23 cellular contexts compared by ENCODE assay signal in the genomic region with DNA sequence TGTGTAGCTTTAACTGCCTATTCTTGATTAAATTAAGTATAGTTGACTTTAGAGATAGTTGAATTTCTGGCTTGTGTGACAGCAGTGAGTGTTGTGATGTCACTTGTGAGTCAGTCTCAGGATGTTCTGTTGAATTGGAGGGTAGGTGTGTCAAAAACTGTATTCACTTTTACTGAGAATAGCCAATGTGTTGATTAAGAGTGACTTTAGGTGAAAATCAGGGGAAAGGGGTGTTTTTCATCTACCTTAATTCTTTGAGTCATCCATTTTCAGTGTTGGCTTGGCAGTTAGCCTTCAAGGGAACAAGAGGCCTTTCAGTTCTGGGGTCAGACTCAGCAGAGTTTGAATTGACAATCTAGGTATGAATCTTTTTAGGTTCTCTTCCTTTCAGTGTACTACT.
DNase-seq lines count a peak whose midpoint lies in the region; ATAC-seq lines count a peak whose summit lies in the region.
"Had no signal": no experiment of that assay in that cellular context is flagged by ENCODE, and none has a peak within 500 bp of the region (broad histone marks: within the 10 kb centered on the region; RNA-seq: fewer than 3 reads in every experiment).

No MANE protein-coding gene starts in this region.

- no peaks in the 10 kb centered on the region for H3K9me3 Mint-ChIP-seq in activated T-cell treated with anti-CD3 and anti-CD28 coated beads, Interleukin-2, amount 50 U/mL, for 72 hours
- H3K9me3 Mint-ChIP-seq in activated T-helper 17 cell treated with anti-CD3 and anti-CD28 coated beads, Interleukin-2, amount 50 U/mL, for 72 hours: no peaks in the 10 kb centered on the region
- H3K9me3 Mint-ChIP-seq in stimulated activated effector memory CD8-positive, alpha-beta T cell treated with anti-CD3 and anti-CD28 coated beads, Interleukin-12 subunit alpha, Interleukin-12 subunit beta, amount 100 ng/mL, for 72 hours: no peaks in the 10 kb centered on the region
- H3K9me3 Mint-ChIP-seq: effector memory CD8-positive, alpha-beta T cell; mesothelial cell of epicardium; stimulated activated naive B cell treated with anti-CD40 and anti-IgM and Interleukin-4, amounts not matched to agents 10 μg/mL and 1 μg/mL and 100 μg/mL, for 72 hours had no signal

- peaks cover 4 to 9% of the 10 kb centered on the region in 2 donors for H3K36me3 Mint-ChIP-seq in activated T-cell treated with anti-CD3 and anti-CD28 coated beads, Interleukin-2, amount 50 U/mL, for 72 hours (ENCODE audit: insufficient read depth in 2 of 2)
- H3K36me3 Mint-ChIP-seq in activated T-helper 17 cell treated with anti-CD3 and anti-CD28 coated beads, Interleukin-2, amount 50 U/mL, for 72 hours (ENCODE audit: low read depth): peaks cover 62% of the 10 kb centered on the region
- peaks cover 67% of the 10 kb centered on the region for H3K36me3 Mint-ChIP-seq in stimulated activated effector memory CD8-positive, alpha-beta T cell treated with anti-CD3 and anti-CD28 coated beads, Interleukin-12 subunit alpha, Interleukin-12 subunit beta, amount 100 ng/mL, for 72 hours

- H3K27ac Mint-ChIP-seq in activated T-cell treated with anti-CD3 and anti-CD28 coated beads, Interleukin-2, amount 50 U/mL, for 72 hours: peak overlapping the region; percentile 69
- H3K27ac Mint-ChIP-seq in activated T-helper 17 cell treated with anti-CD3 and anti-CD28 coated beads, Interleukin-2, amount 50 U/mL, for 72 hours: peak overlapping the region; percentile 25
- H3K27ac Mint-ChIP-seq in stimulated activated effector memory CD8-positive, alpha-beta T cell treated with anti-CD3 and anti-CD28 coated beads, Interleukin-12 subunit alpha, Interleukin-12 subunit beta, amount 100 ng/mL, for 72 hours: peak overlapping the region; percentile 52
- H3K27ac Mint-ChIP-seq: mesothelial cell of epicardium; stimulated activated naive B cell treated with anti-CD40 and anti-IgM and Interleukin-4, amounts not matched to agents 10 μg/mL and 1 μg/mL and 100 μg/mL, for 72 hours had no signal

- peak overlapping the region in 1 of 2 donors; percentile 46 for H3K4me3 Mint-ChIP-seq in activated T-cell treated with anti-CD3 and anti-CD28 coated beads, Interleukin-2, amount 50 U/mL, for 72 hours
- H3K4me3 Mint-ChIP-seq in activated T-helper 17 cell treated with anti-CD3 and anti-CD28 coated beads, Interleukin-2, amount 50 U/mL, for 72 hours: peak overlapping the region; percentile 28
- H3K4me3 Mint-ChIP-seq in stimulated activated effector memory CD8-positive, alpha-beta T cell treated with anti-CD3 and anti-CD28 coated beads, Interleukin-12 subunit alpha, Interleukin-12 subunit beta, amount 100 ng/mL, for 72 hours: no peak overlapping the region
- H3K4me3 Mint-ChIP-seq: effector memory CD8-positive, alpha-beta T cell; mesothelial cell of epicardium; stimulated activated naive B cell treated with anti-CD40 and anti-IgM and Interleukin-4, amounts not matched to agents 10 μg/mL and 1 μg/mL and 100 μg/mL, for 72 hours had no signal

- H3K27me3 Mint-ChIP-seq in activated T-cell treated with anti-CD3 and anti-CD28 coated beads, Interleukin-2, amount 50 U/mL, for 72 hours (ENCODE audit: low read depth): no peaks in the 10 kb centered on the region
- no peaks in the 10 kb centered on the region for H3K27me3 Mint-ChIP-seq in activated T-helper 17 cell treated with anti-CD3 and anti-CD28 coated beads, Interleukin-2, amount 50 U/mL, for 72 hours
- H3K27me3 Mint-ChIP-seq: effector memory CD8-positive, alpha-beta T cell; naive thymus-derived CD8-positive, alpha-beta T cell; stimulated activated naive B cell treated with anti-CD40 and anti-IgM and Interleukin-4, amounts not matched to agents 10 μg/mL and 1 μg/mL and 100 μg/mL, for 72 hours had no signal

- peak in 1 of 2 donors; percentile 19 for DNase-seq in activated T-cell treated with anti-CD3 and anti-CD28 coated beads, Interleukin-2, amount 50 U/mL, for 72 hours
- DNase-seq in activated T-cell treated with anti-CD3 and anti-CD28 coated beads for 4 hours (no peak), HT1080 (ENCODE audit: low read depth) (peak; percentile 8), NCI-H2196 treated with DMSO at 0.1 percent for 48 hours (lab: John Stamatoyannopoulos, UW; ENCODE audit: unreplicated experiment) (no peak), DMS153 (lab: John Stamatoyannopoulos, UW) (no peak)
- DNase-seq in stimulated activated effector memory CD8-positive, alpha-beta T cell treated with anti-CD3 and anti-CD28 coated beads, Interleukin-12 subunit alpha, Interleukin-12 subunit beta, amount 100 ng/mL, for 72 hours (ENCODE audit: low spot score in 2 of 2): no peak
- DNase-seq: adrenal gland; C1 segment of cervical spinal cord; effector memory CD8-positive, alpha-beta T cell; gastrocnemius medialis; H7; hypothalamus; left ventricle myocardium superior; naive thymus-derived CD8-positive, alpha-beta T cell; NCI-H524 treated with DMSO at 0.1 percent for 48 hours; occipital lobe; Peyer's patch; SJCRH30; stimulated activated CD4-positive, alpha-beta T cell treated with anti-CD3 and anti-CD28 coated beads, Interleukin-4, amount 100 ng/mL, for 1 hour; stimulated activated naive B cell treated with anti-CD40 and anti-IgM and Interleukin-4, amounts not matched to agents 10 μg/mL and 1 μg/mL and 100 μg/mL, for 72 hours had no signal

- peak; percentile 86 to 91 for ATAC-seq in activated T-cell treated with anti-CD3 and anti-CD28 coated beads, Interleukin-2, amount 50 U/mL, for 72 hours (replicated peaks in 1 of 2)
- peak; percentile 80 for ATAC-seq in activated T-helper 17 cell treated with anti-CD3 and anti-CD28 coated beads, Interleukin-2, amount 50 U/mL, for 72 hours (replicated peaks)
- peak; percentile 92 for ATAC-seq in stimulated activated effector memory CD8-positive, alpha-beta T cell treated with anti-CD3 and anti-CD28 coated beads, Interleukin-12 subunit alpha, Interleukin-12 subunit beta, amount 100 ng/mL, for 72 hours
- ATAC-seq: effector memory CD8-positive, alpha-beta T cell; esophagus mucosa; gastrocnemius medialis; left ventricle myocardium superior; naive thymus-derived CD8-positive, alpha-beta T cell; stimulated activated naive B cell treated with anti-CD40 and anti-IgM and Interleukin-4, amounts not matched to agents 10 μg/mL and 1 μg/mL and 100 μg/mL, for 72 hours had no signal

- peaks cover 47% of the 10 kb centered on the region for H3K4me1 Mint-ChIP-seq in activated T-cell treated with anti-CD3 and anti-CD28 coated beads, Interleukin-2, amount 50 U/mL, for 72 hours (ENCODE audit: low read depth)
- peaks cover 44% of the 10 kb centered on the region for H3K4me1 Mint-ChIP-seq in activated T-helper 17 cell treated with anti-CD3 and anti-CD28 coated beads, Interleukin-2, amount 50 U/mL, for 72 hours
- peaks cover 41% of the 10 kb centered on the region for H3K4me1 Mint-ChIP-seq in stimulated activated effector memory CD8-positive, alpha-beta T cell treated with anti-CD3 and anti-CD28 coated beads, Interleukin-12 subunit alpha, Interleukin-12 subunit beta, amount 100 ng/mL, for 72 hours
